ENCODE assay signal across 1 cellular context in genomic region chr16:78002915-78003538, GRCh38.
TF ChIP-seq lines count a peak whose summit lies in the region.

No MANE protein-coding gene starts in this region.

TF ChIP-seq in HepG2, 621 proteins besides CTCF, POLR2A, EP300 and RAD21 (continued from another document and continues in another):
- TF ChIP-seq ZNF280D (CRISPR knock-in tag; IDR thresholded peaks at IDR 0.05): no peak
- TF ChIP-seq ZNF770 (CRISPR knock-in tag; IDR thresholded peaks at IDR 0.05): no peak
- TF ChIP-seq ZNF260 (CRISPR knock-in tag; IDR thresholded peaks at IDR 0.05; ENCODE audit: borderline replicate concordance, low read depth): no peak
- no peak for TF ChIP-seq ZNF331 (CRISPR knock-in tag; IDR thresholded peaks at IDR 0.05)
- TF ChIP-seq ZNF567 (CRISPR knock-in tag; IDR thresholded peaks at IDR 0.05; ENCODE audit: borderline replicate concordance): no peak
- no peak for TF ChIP-seq POLR2G (IDR thresholded peaks at IDR 0.05; ENCODE audit: low read depth, low read length)
- no peak for TF ChIP-seq KLF15 (CRISPR knock-in tag; IDR thresholded peaks at IDR 0.05; ENCODE audit: borderline replicate concordance)
- peak; percentile 42; the same call in 1 of the 2 replicates for TF ChIP-seq BORCS8-MEF2B (CRISPR knock-in tag; IDR thresholded peaks at IDR 0.05)
- TF ChIP-seq ZNF383 (CRISPR knock-in tag; IDR thresholded peaks at IDR 0.05; ENCODE audit: borderline replicate concordance): no peak
- TF ChIP-seq ZNF414 (CRISPR knock-in tag; IDR thresholded peaks at IDR 0.05): no peak
- TF ChIP-seq CREB1 (IDR thresholded peaks at IDR 0.05): no peak
- TF ChIP-seq CREB1 (CRISPR knock-in tag; IDR thresholded peaks at IDR 0.05): no peak
- TF ChIP-seq PHF21A (CRISPR knock-in tag; IDR thresholded peaks at IDR 0.05): no peak
- no peak for TF ChIP-seq PHF5A (CRISPR knock-in tag; IDR thresholded peaks at IDR 0.05; ENCODE audit: low read depth, unreplicated experiment)
- no peak for TF ChIP-seq ZNF576 (CRISPR knock-in tag; IDR thresholded peaks at IDR 0.05)
- TF ChIP-seq ZNF253 (CRISPR knock-in tag; IDR thresholded peaks at IDR 0.05; ENCODE audit: borderline replicate concordance): no peak
- TF ChIP-seq ZNF3 (CRISPR knock-in tag; IDR thresholded peaks at IDR 0.05): no peak
- no peak for TF ChIP-seq ZBTB2 (CRISPR knock-in tag; IDR thresholded peaks at IDR 0.05; ENCODE audit: low read depth)
- TF ChIP-seq ATF7-NPFF (CRISPR knock-in tag; IDR thresholded peaks at IDR 0.05; ENCODE audit: low read depth): no peak
- TF ChIP-seq ATF4 (CRISPR knock-in tag; IDR thresholded peaks at IDR 0.05): no peak
- TF ChIP-seq ZBTB3 (CRISPR knock-in tag; IDR thresholded peaks at IDR 0.05; ENCODE audit: borderline replicate concordance, low read depth): no peak
- no peak for TF ChIP-seq CSRNP1 (CRISPR knock-in tag; IDR thresholded peaks at IDR 0.05)
- no peak for TF ChIP-seq NFRKB (IDR thresholded peaks at IDR 0.05)
- TF ChIP-seq ZNF296 (CRISPR knock-in tag; conservative IDR thresholded peaks at IDR 0.05): no peak
- TF ChIP-seq ATF7 (IDR thresholded peaks at IDR 0.05): no peak
- no peak for TF ChIP-seq ATF7 (CRISPR knock-in tag; IDR thresholded peaks at IDR 0.05)
- no peak for TF ChIP-seq HMGXB4 (CRISPR knock-in tag; IDR thresholded peaks at IDR 0.05; ENCODE audit: borderline replicate concordance in 1 of 2, low read depth in 1 of 2)
- TF ChIP-seq SNAPC4 (CRISPR knock-in tag; IDR thresholded peaks at IDR 0.05): 0 out of 2 replicates have a peak, but pooled peaks have one; percentile 65
- no peak for TF ChIP-seq SPEN (CRISPR knock-in tag; IDR thresholded peaks at IDR 0.05; ENCODE audit: low read depth)
- no peak for TF ChIP-seq SP5 (CRISPR knock-in tag; IDR thresholded peaks at IDR 0.05; ENCODE audit: borderline replicate concordance, low read depth)
- TF ChIP-seq ZNF883 (CRISPR knock-in tag; IDR thresholded peaks at IDR 0.05; ENCODE audit: not compliant biosample characterization): no peak
- TF ChIP-seq CEBPG (CRISPR knock-in tag; IDR thresholded peaks at IDR 0.05): no peak
- TF ChIP-seq NBN (conservative IDR thresholded peaks at IDR 0.05): no peak
- no peak for TF ChIP-seq ZNF546 (CRISPR knock-in tag; conservative IDR thresholded peaks at IDR 0.05)
- no peak for TF ChIP-seq ZFP1 (CRISPR knock-in tag; IDR thresholded peaks at IDR 0.05)
- peak; percentile 78 for TF ChIP-seq NFYC (CRISPR knock-in tag; IDR thresholded peaks at IDR 0.05)
- no peak for TF ChIP-seq DMAP1 (CRISPR knock-in tag; IDR thresholded peaks at IDR 0.05)
- TF ChIP-seq MTERF4 (CRISPR knock-in tag; IDR thresholded peaks at IDR 0.05): no peak
- TF ChIP-seq SATB2 (CRISPR knock-in tag; IDR thresholded peaks at IDR 0.05): no peak
- TF ChIP-seq MAFG (CRISPR knock-in tag; IDR thresholded peaks at IDR 0.05): no peak
- no peak for TF ChIP-seq ZSCAN25 (CRISPR knock-in tag; IDR thresholded peaks at IDR 0.05)
- TF ChIP-seq NAIF1 (CRISPR knock-in tag; IDR thresholded peaks at IDR 0.05; ENCODE audit: borderline replicate concordance): no peak
- no peak for TF ChIP-seq FOXO4 (CRISPR knock-in tag; conservative IDR thresholded peaks at IDR 0.05)
- no peak for TF ChIP-seq HNF4G (IDR thresholded peaks at IDR 0.05; ENCODE audit: borderline replicate concordance, low read depth, low read length)
- no peak for TF ChIP-seq HNF4G (CRISPR knock-in tag; IDR thresholded peaks at IDR 0.05; ENCODE audit: borderline replicate concordance, low read depth)
